Comparison of ENCODE assay signal across 25 cellular contexts in the genomic region with DNA sequence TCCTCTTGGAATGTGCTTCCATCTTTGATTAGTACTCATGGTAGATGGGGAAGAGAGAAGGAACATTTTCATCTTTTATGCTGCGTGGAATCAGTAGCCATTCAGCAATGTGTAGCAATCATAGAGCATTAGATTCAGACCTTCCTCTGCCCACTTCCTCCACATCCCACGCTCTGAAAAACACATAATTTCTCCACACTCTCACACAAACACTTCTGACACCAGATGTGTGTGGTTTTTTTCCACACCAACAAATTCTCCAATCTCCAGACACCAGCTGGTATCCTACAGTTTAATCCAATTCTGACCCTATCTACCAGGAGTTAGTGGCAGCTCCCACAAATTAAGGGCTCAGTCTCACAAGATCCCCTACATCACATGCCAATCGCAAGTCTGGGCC.
A peak's percentile ranks its signal among the peaks of the same experiment; 100 is the strongest.
DNase-seq lines count a peak whose midpoint lies in the region; ATAC-seq and TF ChIP-seq lines count a peak whose summit lies in the region.
"Had no signal": no experiment of that assay in that cellular context is flagged by ENCODE, and none has a peak within 500 bp of the region (broad histone marks: within the 10 kb centered on the region; RNA-seq: fewer than 3 reads in every experiment).

No MANE protein-coding gene starts in this region.

- no peak for DNase-seq in natural killer cell treated with Interleukin-12 subunit alpha and Interleukin-12 subunit beta and Interleukin-15 and Interleukin-18, amount 100 ng/mL, for 72 hours (ENCODE audit: low spot score)
- DNase-seq in natural killer cell: no peak
- peak; percentile 66 for DNase-seq in NB4 (ENCODE audit: low read depth)
- DNase-seq in esophagus muscularis mucosa (ENCODE audit: extremely low spot score): peak; percentile 53
- DNase-seq in osteocyte (ENCODE audit: extremely low spot score, unreplicated experiment): no peak
- DNase-seq in H4 (ENCODE audit: low spot score): no peak
- no peak for DNase-seq in A172 (ENCODE audit: low spot score)
- DNase-seq: activated CD4-positive, alpha-beta T cell treated with anti-CD3 and anti-CD28 coated beads for 36 hours; activated CD8-positive, alpha-beta memory T cell treated with anti-CD3 and anti-CD28 coated beads for 24 hours; body of pancreas; cerebellar nuclear complex; COR-L47; DMS79; mesendoderm; naive thymus-derived CD4-positive, alpha-beta T cell; NCI-H1092; NCI-H187 treated with DMSO at 0.1 percent for 48 hours; NCI-H526 treated with DMSO at 0.1 percent for 48 hours; RPMI8226; uterus had no signal

- no peaks in the 10 kb centered on the region for H3K27me3 ChIP-seq in esophagus muscularis mucosa
- H3K27me3 ChIP-seq: body of pancreas, uterus had no signal

- no peaks in the 10 kb centered on the region for H3K36me3 Mint-ChIP-seq in natural killer cell treated with Interleukin-12 subunit alpha and Interleukin-12 subunit beta and Interleukin-15 and Interleukin-18, amount 100 ng/mL, for 72 hours
- H3K36me3 Mint-ChIP-seq in natural killer cell (no peaks in the 10 kb centered on the region), osteocyte (ENCODE audit: unreplicated experiment) (no peaks in the 10 kb centered on the region)

- H3K9me3 ChIP-seq in esophagus muscularis mucosa: no peaks in the 10 kb centered on the region
- H3K9me3 ChIP-seq: A549, body of pancreas, thoracic aorta, uterus had no signal

- WGBS in esophagus muscularis mucosa: 72% methylated on average over 3 of the region's 3 CpGs

- H3K4me1 Mint-ChIP-seq in natural killer cell treated with Interleukin-12 subunit alpha and Interleukin-12 subunit beta and Interleukin-15 and Interleukin-18, amount 100 ng/mL, for 72 hours (ENCODE audit: low read depth in 2 of 2): peaks cover 6 to 9% of the 10 kb centered on the region in 2 donors
- H3K4me1 Mint-ChIP-seq in natural killer cell: peaks cover 0 to 5% of the 10 kb centered on the region in 2 donors
- peaks cover under 1% of the 10 kb centered on the region for H3K4me1 Mint-ChIP-seq in osteocyte (ENCODE audit: unreplicated experiment)

- no peak overlapping the region for H3K27ac ChIP-seq in esophagus muscularis mucosa (replicated peaks in 1 of 4)
- H3K27ac ChIP-seq: A549, body of pancreas, thoracic aorta, uterus had no signal

- H3K4me1 ChIP-seq in esophagus muscularis mucosa: no peaks in the 10 kb centered on the region
- H3K4me1 ChIP-seq: A549, body of pancreas, uterus had no signal

- H3K4me3 ChIP-seq in NB4 (ENCODE audit: low read depth, low read length): no peak overlapping the region
- no peak overlapping the region for H3K4me3 ChIP-seq in esophagus muscularis mucosa
- H3K4me3 ChIP-seq: A549, body of pancreas, thoracic aorta, uterus had no signal

- H3K4me3 Mint-ChIP-seq in natural killer cell treated with Interleukin-12 subunit alpha and Interleukin-12 subunit beta and Interleukin-15 and Interleukin-18, amount 100 ng/mL, for 72 hours: peak overlapping the region; percentile 4
- no peak overlapping the region for H3K4me3 Mint-ChIP-seq in natural killer cell
- H3K4me3 Mint-ChIP-seq in osteocyte (ENCODE audit: unreplicated experiment): no peak overlapping the region
- H3K4me3 Mint-ChIP-seq: activated CD4-positive, alpha-beta T cell treated with anti-CD3 and anti-CD28 coated beads for 36 hours; naive thymus-derived CD4-positive, alpha-beta T cell; stimulated activated naive CD8-positive, alpha-beta T cell treated with anti-CD3 and anti-CD28 coated beads, Interleukin-15, Interleukin-2, amounts not matched to agents 100 ng/mL and 50 ng/mL, for 24 hours had no signal

- ATAC-seq in natural killer cell treated with Interleukin-12 subunit alpha and Interleukin-12 subunit beta and Interleukin-15 and Interleukin-18, amount 100 ng/mL, for 72 hours: peak; percentile 63 to 79
- ATAC-seq in natural killer cell: no peak
- ATAC-seq in GM21717 (IDR thresholded peaks at IDR 0.05; ENCODE audit: unreplicated experiment): no peak
- ATAC-seq: A549; activated CD4-positive, alpha-beta T cell treated with anti-CD3 and anti-CD28 coated beads for 36 hours; body of pancreas; left lobe of liver; naive thymus-derived CD4-positive, alpha-beta T cell had no signal

- TF ChIP-seq POLR2A in NB4 (IDR thresholded peaks at IDR 0.05; ENCODE audit: extremely low read depth, insufficient read length) (no peak), esophagus muscularis mucosa (IDR thresholded peaks at IDR 0.05; ENCODE audit: low read depth) (no peak)

- TF ChIP-seq CTCF in natural killer cell (IDR thresholded peaks at IDR 0.05): no peak
- no peak for TF ChIP-seq CTCF in NB4 (IDR thresholded peaks at IDR 0.05; ENCODE audit: low read depth, low read length)
- no peak for TF ChIP-seq CTCF in esophagus muscularis mucosa (IDR thresholded peaks at IDR 0.05)
- TF ChIP-seq CTCF in osteocyte (IDR thresholded peaks at IDR 0.05): no peak

- no peaks in the 10 kb centered on the region for H3K36me3 ChIP-seq in esophagus muscularis mucosa
- H3K36me3 ChIP-seq: thoracic aorta, uterus had no signal

- peaks cover 2 to 14% of the 10 kb centered on the region in 2 donors for H3K27me3 Mint-ChIP-seq in natural killer cell treated with Interleukin-12 subunit alpha and Interleukin-12 subunit beta and Interleukin-15 and Interleukin-18, amount 100 ng/mL, for 72 hours
- peaks cover 0 to 4% of the 10 kb centered on the region in 2 donors for H3K27me3 Mint-ChIP-seq in natural killer cell (ENCODE audit: low read depth in 2 of 2)
- peaks cover 27% of the 10 kb centered on the region for H3K27me3 Mint-ChIP-seq in osteocyte (ENCODE audit: unreplicated experiment)
- H3K27me3 Mint-ChIP-seq: activated CD4-positive, alpha-beta T cell treated with anti-CD3 and anti-CD28 coated beads for 36 hours; stimulated activated naive CD8-positive, alpha-beta T cell treated with anti-CD3 and anti-CD28 coated beads, Interleukin-15, Interleukin-2, amounts not matched to agents 100 ng/mL and 50 ng/mL, for 24 hours had no signal

- H3K27ac Mint-ChIP-seq in natural killer cell treated with Interleukin-12 subunit alpha and Interleukin-12 subunit beta and Interleukin-15 and Interleukin-18, amount 100 ng/mL, for 72 hours: peak overlapping the region; percentile 7 to 40
- H3K27ac Mint-ChIP-seq in natural killer cell (no peak overlapping the region), osteocyte (ENCODE audit: unreplicated experiment) (no peak overlapping the region)
- H3K27ac Mint-ChIP-seq: activated CD4-positive, alpha-beta T cell treated with anti-CD3 and anti-CD28 coated beads for 36 hours; naive thymus-derived CD4-positive, alpha-beta T cell; stimulated activated naive CD8-positive, alpha-beta T cell treated with anti-CD3 and anti-CD28 coated beads, Interleukin-15, Interleukin-2, amounts not matched to agents 100 ng/mL and 50 ng/mL, for 24 hours had no signal

- no peaks in the 10 kb centered on the region for H3K9me3 Mint-ChIP-seq in natural killer cell treated with Interleukin-12 subunit alpha and Interleukin-12 subunit beta and Interleukin-15 and Interleukin-18, amount 100 ng/mL, for 72 hours
- no peaks in the 10 kb centered on the region for H3K9me3 Mint-ChIP-seq in natural killer cell
- no peaks in the 10 kb centered on the region for H3K9me3 Mint-ChIP-seq in osteocyte (ENCODE audit: unreplicated experiment)
- H3K9me3 Mint-ChIP-seq: stimulated activated naive CD8-positive, alpha-beta T cell treated with anti-CD3 and anti-CD28 coated beads, Interleukin-15, Interleukin-2, amounts not matched to agents 100 ng/mL and 50 ng/mL, for 24 hours had no signal

- no peak for TF ChIP-seq EP300 in esophagus muscularis mucosa (IDR thresholded peaks at IDR 0.05)

- intact Hi-C loops in natural killer cell (cut with micrococcal nuclease) (no loop called here), esophagus muscularis mucosa (cut with DNase I) (no loop called here)

Comparison
In these comparisons a context has a peak if more than half of its experiments do, and no peak if none do; other contexts are left out.
1. ATAC-seq: peak in natural killer cell treated with Interleukin-12 subunit alpha and Interleukin-12 subunit beta and Interleukin-15 and Interleukin-18, amount 100 ng/mL, for 72 hours (2 of 2); none in natural killer cell (0 of 3) and GM21717 (single experiment).
2. H3K27ac Mint-ChIP-seq: peak in natural killer cell treated with Interleukin-12 subunit alpha and Interleukin-12 subunit beta and Interleukin-15 and Interleukin-18, amount 100 ng/mL, for 72 hours (2 of 2); none in natural killer cell (0 of 2) and osteocyte (single experiment).
3. DNase-seq: peak in NB4 (single experiment) and esophagus muscularis mucosa (single experiment); none in natural killer cell treated with Interleukin-12 subunit alpha and Interleukin-12 subunit beta and Interleukin-15 and Interleukin-18, amount 100 ng/mL, for 72 hours (single experiment), natural killer cell (single experiment), osteocyte (single experiment), H4 (single experiment) and A172 (single experiment).